26 cellular contexts compared by ENCODE assay signal in the genomic region with DNA sequence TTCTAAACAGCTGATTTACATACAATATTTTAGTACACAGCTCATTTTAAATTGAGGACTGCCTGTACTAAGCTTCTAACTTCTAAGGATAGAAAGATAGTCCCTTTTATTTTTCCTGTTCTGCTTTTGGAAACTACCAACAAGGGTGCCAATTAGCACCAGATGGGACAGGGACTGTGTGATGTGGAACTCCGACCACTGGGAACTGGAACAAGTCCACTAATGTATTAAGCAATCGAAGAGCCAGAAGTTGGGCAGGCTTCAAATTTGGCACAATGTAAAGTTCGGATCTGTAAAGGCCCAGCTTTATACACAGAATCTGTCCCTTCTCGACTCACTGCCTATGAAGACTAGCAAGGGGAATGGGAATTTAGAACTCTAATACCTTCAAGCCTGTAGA.
A peak's percentile ranks its signal among the peaks of the same experiment; 100 is the strongest.
DNase-seq lines count a peak whose midpoint lies in the region; ATAC-seq, FAIRE-seq and TF ChIP-seq lines count a peak whose summit lies in the region.
"Had no signal": no experiment of that assay in that cellular context is flagged by ENCODE, and none has a peak within 500 bp of the region (broad histone marks: within the 10 kb centered on the region; RNA-seq: fewer than 3 reads in every experiment).

No MANE protein-coding gene starts in this region.

- H4K91ac ChIP-seq in mesenchymal stem cell (ENCODE audit: low read length) = no peak overlapping the region

- H3K36me3 ChIP-seq in right lobe of liver = no peaks in the 10 kb centered on the region
- no peaks in the 10 kb centered on the region for H3K36me3 ChIP-seq in HepG2 (replicated peaks in 1 of 2; ENCODE audit: control insufficient read depth in 1 of 2, insufficient read depth in 2 of 2, low read length in 2 of 2)
- no peaks in the 10 kb centered on the region for H3K36me3 ChIP-seq in mesenchymal stem cell (ENCODE audit: control insufficient read depth in 1 of 2, insufficient read depth in 2 of 2, low read depth in 1 of 2, low read length in 2 of 2)
- H3K36me3 ChIP-seq: prostate gland had no signal

- H2AFZ ChIP-seq in HepG2 (ENCODE audit: low read length) (no peak overlapping the region), mesenchymal stem cell (ENCODE audit: low read depth, low read length) (no peak overlapping the region)

- H3K79me2 ChIP-seq in HepG2 (ENCODE audit: insufficient read depth, low read length) = no peaks in the 10 kb centered on the region

- H2BK15ac ChIP-seq in mesenchymal stem cell (ENCODE audit: low read depth, poor library complexity, severe bottlenecking) = no peak overlapping the region

- no peak overlapping the region for H3K14ac ChIP-seq in mesenchymal stem cell (ENCODE audit: low read length in 2 of 2)

- TF ChIP-seq CTCF in right lobe of liver (IDR thresholded peaks at IDR 0.05) = no peak
- TF ChIP-seq CTCF in HepG2 (CRISPR knock-in tag; IDR thresholded peaks at IDR 0.05) = no peak

- CTCF ChIA-PET in HepG2 (lab: Yijun Ruan, JAX; ENCODE audit: low intra/inter-chr PET ratio, low total read pairs) = no interaction called here

- POLR2A ChIA-PET in HepG2 (lab: Yijun Ruan, JAX) = no interaction called here

- no TSS peak for BruUV-seq in HepG2 (replicated peaks; lab: Mats Ljungman, UMichigan)

- intact Hi-C loops in right lobe of liver (cut with DNase I) = no loop called here
- intact Hi-C loops in HepG2 (cut with micrococcal nuclease; ENCODE audit: unreplicated experiment) = loop anchor here (1.0 kb wide), 1 partner anchor 24 kb away; no protein-coding TSS in a partner anchor

- H2BK120ac ChIP-seq in mesenchymal stem cell (ENCODE audit: low read depth, low read length) = no peak overlapping the region

- H2BK5ac ChIP-seq in mesenchymal stem cell (ENCODE audit: low read depth, low read length, poor library complexity, severe bottlenecking) = no peak overlapping the region

- TF ChIP-seq EP300 in HepG2 (IDR thresholded peaks at IDR 0.05; ENCODE audit: low read depth in 2 of 2, low read length in 2 of 2) (no peak), HepG2 (CRISPR knock-in tag; IDR thresholded peaks at IDR 0.05; ENCODE audit: borderline replicate concordance) (no peak)

- H3K4me1 ChIP-seq in right lobe of liver (peaks cover 0 to 7% (median 0%) of the 10 kb centered on the region in 4 donors), HepG2 (ENCODE audit: insufficient read depth, low read length) (no peaks in the 10 kb centered on the region), mesenchymal stem cell (ENCODE audit: control insufficient read depth, insufficient read depth, low read depth, low read length) (no peaks in the 10 kb centered on the region)
- H3K4me1 ChIP-seq: prostate gland had no signal

- no peak overlapping the region for H3K4ac ChIP-seq in mesenchymal stem cell (ENCODE audit: low read depth in 1 of 2, low read length in 2 of 2)

- no peak overlapping the region for H3K18ac ChIP-seq in mesenchymal stem cell (ENCODE audit: low read depth in 1 of 2, low read length in 2 of 2)

- no peak overlapping the region for H3K23ac ChIP-seq in mesenchymal stem cell (ENCODE audit: low read length in 2 of 2)

- no peaks in the 10 kb centered on the region for H3K79me1 ChIP-seq in mesenchymal stem cell (replicated peaks; ENCODE audit: low read length, poor library complexity, severe bottlenecking)

- no peak overlapping the region for H3K4me3 ChIP-seq in right lobe of liver
- no peak overlapping the region for H3K4me3 ChIP-seq in HepG2 (replicated peaks in 1 of 3; ENCODE audit: insufficient read depth in 1 of 3, low read depth in 2 of 3, low read length in 3 of 3)
- no peak overlapping the region for H3K4me3 ChIP-seq in mesenchymal stem cell (ENCODE audit: insufficient read depth in 1 of 2, low read depth in 1 of 2, low read length in 2 of 2)
- H3K4me3 ChIP-seq: dorsolateral prefrontal cortex, prostate gland had no signal

- in situ Hi-C loops in HepG2 (cut with HindIII; ENCODE audit: extremely low pct_ligation_motif_present, low pct_unique_long_range_greater_than_20kb) = no loop called here

- no peak overlapping the region for H2AK5ac ChIP-seq in mesenchymal stem cell (ENCODE audit: low read length, severe bottlenecking)

- H3K4me2 ChIP-seq in HepG2 (ENCODE audit: low read depth, low read length) = no peak overlapping the region
- H3K4me2 ChIP-seq in mesenchymal stem cell (ENCODE audit: low read length, poor library complexity, severe bottlenecking) = no peak overlapping the region

- ATAC-seq in right lobe of liver (peak in 3 of 4 donors; percentile 11 to 92 (median 50)), HepG2 (no peak), HG02884 (IDR thresholded peaks at IDR 0.05; ENCODE audit: unreplicated experiment) (no peak), HG03135 (IDR thresholded peaks at IDR 0.05; ENCODE audit: unreplicated experiment) (no peak)

- H3K27me3 ChIP-seq in right lobe of liver (no peaks in the 10 kb centered on the region), HepG2 (ENCODE audit: control insufficient read depth in 1 of 2, insufficient read depth in 2 of 2, low read length in 2 of 2) (no peaks in the 10 kb centered on the region), mesenchymal stem cell (ENCODE audit: control insufficient read depth in 1 of 2, insufficient read depth in 1 of 2, low read length in 2 of 2) (no peaks in the 10 kb centered on the region)
- H3K27me3 ChIP-seq: dorsolateral prefrontal cortex had no signal

- H3K27ac ChIP-seq in right lobe of liver (no peak overlapping the region), HepG2 (ENCODE audit: extremely low read length, insufficient read depth, low read length) (no peak overlapping the region), mesenchymal stem cell (ENCODE audit: low read length, poor library complexity, severe bottlenecking) (no peak overlapping the region)
- H3K27ac ChIP-seq: prostate gland had no signal

- no peak overlapping the region for H3K9ac ChIP-seq in HepG2 (ENCODE audit: insufficient read depth, low read depth, low read length)
- H3K9ac ChIP-seq in mesenchymal stem cell (ENCODE audit: low read length) = peak overlapping the region; percentile 91

- no peak overlapping the region for H4K8ac ChIP-seq in mesenchymal stem cell (ENCODE audit: low read length)

- FAIRE-seq in HepG2 (lab: Jason Lieb, UNC) = no peak
- FAIRE-seq: astrocyte, endothelial cell of umbilical vein, frontal cortex, islet of Langerhans, urothelium cell line had no signal

- no peak overlapping the region for H2BK12ac ChIP-seq in mesenchymal stem cell (ENCODE audit: low read length in 2 of 2)

- DNase-seq in right lobe of liver (no peak), HepG2 (ENCODE audit: low spot score) (no peak), fibroblast of gingiva (ENCODE audit: low read depth) (peak; percentile 96), mesenchymal stem cell (no peak), cerebellar nuclear complex (lab: John Stamatoyannopoulos, UW) (no peak), DMS79 (lab: John Stamatoyannopoulos, UW) (no peak)
- DNase-seq: activated CD4-positive, alpha-beta memory T cell treated with anti-CD3 and anti-CD28 coated beads for 36 hours; activated CD8-positive, alpha-beta memory T cell treated with anti-CD3 and anti-CD28 coated beads, Interleukin-2, amount 50 U/mL, for 48 hours; activated effector memory CD4-positive, alpha-beta T cell treated with Interleukin-2 at 50 U/mL for 16 hours; activated naive CD8-positive, alpha-beta T cell treated with anti-CD3 and anti-CD28 coated beads for 36 hours; central memory CD4-positive, alpha-beta T cell; NCI-H1105 treated with DMSO at 0.1 percent for 48 hours; NCI-H2029; NCI-H2227 treated with DMSO at 0.1 percent for 48 hours; NCI-H748 treated with DMSO at 0.1 percent for 48 hours; stimulated activated CD4-positive, alpha-beta T cell treated with anti-CD3 and anti-CD28 coated beads, Interleukin-1b, Interleukin-23, amount 100 ng/mL, for 48 hours; T1000 had no signal

- no peaks in the 10 kb centered on the region for H3K9me3 ChIP-seq in right lobe of liver
- no peaks in the 10 kb centered on the region for H3K9me3 ChIP-seq in HepG2 (ENCODE audit: low read length)
- H3K9me3 ChIP-seq in mesenchymal stem cell (ENCODE audit: control insufficient read depth, low read length) = no peaks in the 10 kb centered on the region
- H3K9me3 ChIP-seq: prostate gland had no signal

- TF ChIP-seq RAD21 in HepG2 (CRISPR knock-in tag; IDR thresholded peaks at IDR 0.05) = no peak

- TF ChIP-seq POLR2A in right lobe of liver (IDR thresholded peaks at IDR 0.05) (no peak), HepG2 (IDR thresholded peaks at IDR 0.05; ENCODE audit: insufficient read depth in 1 of 2, low read depth in 2 of 2, low read length in 2 of 2) (no peak)

- WGBS in right lobe of liver (ENCODE audit: insufficient coverage, low coverage, low lambda C conversion rate, missing lambda C conversion rate) = 33% methylated on average over 4 of the region's 4 CpGs
- 6% methylated on average over 4 of the region's 4 CpGs for WGBS in HepG2 (ENCODE audit: low lambda C conversion rate)
- WGBS in mesenchymal stem cell = 98% methylated on average over 2 of the region's 4 CpGs

- H4K20me1 ChIP-seq in HepG2 (ENCODE audit: insufficient read depth, low read length) = no peaks in the 10 kb centered on the region

TF ChIP-seq in HepG2, 621 proteins besides CTCF, POLR2A, EP300 and RAD21:
- TF ChIP-seq ZNF660 (CRISPR knock-in tag; IDR thresholded peaks at IDR 0.05; ENCODE audit: borderline replicate concordance, low read depth) (no peak), KLF11 (CRISPR knock-in tag; IDR thresholded peaks at IDR 0.05) (no peak), ZNF775 (CRISPR knock-in tag; IDR thresholded peaks at IDR 0.05; ENCODE audit: borderline replicate concordance) (no peak), ATRX (CRISPR knock-in tag; IDR thresholded peaks at IDR 0.05; ENCODE audit: borderline replicate concordance) (no peak), ZNF431 (CRISPR knock-in tag; IDR thresholded peaks at IDR 0.05; ENCODE audit: borderline replicate concordance, low read depth) (no peak), TBL1XR1 (IDR thresholded peaks at IDR 0.05; ENCODE audit: borderline replicate concordance, low read length, partially characterized antibody) (no peak), ZNF761 (CRISPR knock-in tag; conservative IDR thresholded peaks at IDR 0.05) (no peak), RBM22 (optimal IDR thresholded peaks at IDR 0.05; ENCODE audit: low read length) (no peak)
- TF ChIP-seq, protein P1, sequence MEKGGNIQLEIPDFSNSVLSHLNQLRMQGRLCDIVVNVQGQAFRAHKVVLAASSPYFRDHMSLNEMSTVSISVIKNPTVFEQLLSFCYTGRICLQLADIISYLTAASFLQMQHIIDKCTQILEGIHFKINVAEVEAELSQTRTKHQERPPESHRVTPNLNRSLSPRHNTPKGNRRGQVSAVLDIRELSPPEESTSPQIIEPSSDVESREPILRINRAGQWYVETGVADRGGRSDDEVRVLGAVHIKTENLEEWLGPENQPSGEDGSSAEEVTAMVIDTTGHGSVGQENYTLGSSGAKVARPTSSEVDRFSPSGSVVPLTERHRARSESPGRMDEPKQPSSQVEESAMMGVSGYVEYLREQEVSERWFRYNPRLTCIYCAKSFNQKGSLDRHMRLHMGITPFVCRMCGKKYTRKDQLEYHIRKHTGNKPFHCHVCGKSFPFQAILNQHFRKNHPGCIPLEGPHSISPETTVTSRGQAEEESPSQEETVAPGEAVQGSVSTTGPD (CRISPR knock-in tag; IDR thresholded peaks at IDR 0.05) = no peak

Comparison
In these comparisons a context has a peak if more than half of its experiments do, and no peak if none do; other contexts are left out.
1. ATAC-seq: peak in right lobe of liver (3 of 4); none in HepG2 (single experiment), HG02884 (single experiment) and HG03135 (single experiment).